1 cellular context compared by ENCODE assay signal in genomic region chr13:65330691-65331090, GRCh38.
TF ChIP-seq lines count a peak whose summit lies in the region.

No MANE protein-coding gene starts in this region.

TF ChIP-seq in H1, 55 proteins besides CTCF, POLR2A, EP300 and RAD21:
- no peak for TF ChIP-seq FOSL1 (IDR thresholded peaks at IDR 0.05; ENCODE audit: insufficient read depth, low read depth, low read length)
- TF ChIP-seq KDM1A (IDR thresholded peaks at IDR 0.05; ENCODE audit: borderline replicate concordance, low read length), result no peak
- TF ChIP-seq HDAC6 (IDR thresholded peaks at IDR 0.05; ENCODE audit: low read depth, low read length), result no peak
- no peak for TF ChIP-seq NRF1 (IDR thresholded peaks at IDR 0.05; ENCODE audit: low read depth, low read length)
- TF ChIP-seq CBX5 (IDR thresholded peaks at IDR 0.05; ENCODE audit: low read depth, low read length), result no peak
- no peak for TF ChIP-seq TAF7 (optimal IDR thresholded peaks at IDR 0.05; ENCODE audit: borderline replicate concordance, low read depth, low read length)
- no peak for TF ChIP-seq GABPA (IDR thresholded peaks at IDR 0.05; ENCODE audit: borderline replicate concordance, insufficient read depth, low read length)
- TF ChIP-seq RBBP5 (IDR thresholded peaks at IDR 0.05; ENCODE audit: borderline replicate concordance, low read depth, low read length), result no peak
- no peak for TF ChIP-seq RFX5 (IDR thresholded peaks at IDR 0.05; ENCODE audit: borderline replicate concordance, low read depth, low read length)
- TF ChIP-seq ATF2 (IDR thresholded peaks at IDR 0.05; ENCODE audit: low read length), result no peak
- TF ChIP-seq BACH1 (IDR thresholded peaks at IDR 0.05; ENCODE audit: low read length), result no peak
- no peak for TF ChIP-seq BCL11A (IDR thresholded peaks at IDR 0.05; ENCODE audit: low read depth in 2 of 2, low read length in 2 of 2)
- no peak for TF ChIP-seq HDAC2 (IDR thresholded peaks at IDR 0.05; ENCODE audit: borderline replicate concordance in 1 of 2, low read depth in 2 of 2, low read length in 2 of 2)
